ENCODE assay signal across 15 cellular contexts in genomic region chr1:227757781-227758180, GRCh38. TPM values are rescaled to one million over a fixed set of nuclear protein-coding genes. Genes with fewer than 3 reads are reported as not detected.
"Had no signal": no experiment of that assay in that cellular context is flagged by ENCODE, and none has a peak within 500 bp of the region (broad histone marks: within the 10 kb centered on the region; RNA-seq: fewer than 3 reads in every experiment).

No MANE protein-coding gene starts in this region.

- H3K4me3 Mint-ChIP-seq: activated CD8-positive, alpha-beta T cell treated with anti-CD3 and anti-CD28 coated beads for 36 hours; activated naive CD8-positive, alpha-beta T cell treated with anti-CD3 and anti-CD28 coated beads, Interleukin-2, amount 10 ng/mL, durations not matched to agents 7 days and 5 days; type B pancreatic cell had no signal

- H3K27ac ChIP-seq: coronary artery, SJSA1 had no signal

- ATAC-seq: activated CD8-positive, alpha-beta T cell treated with anti-CD3 and anti-CD28 coated beads for 36 hours had no signal

- DNase-seq: activated CD4-positive, alpha-beta T cell treated with anti-CD3 and anti-CD28 coated beads for 1 hour; activated CD8-positive, alpha-beta memory T cell treated with anti-CD3 and anti-CD28 coated beads, Interleukin-2, amount 50 U/mL, for 4 hours; activated naive CD8-positive, alpha-beta T cell treated with anti-CD3 and anti-CD28 coated beads, Interleukin-2, amount 10 ng/mL, durations not matched to agents 7 days and 5 days; aorta; effector CD8-positive, alpha-beta T cell; T-helper 9 cell had no signal

- H3K9me3 ChIP-seq: SJSA1 had no signal

- H3K27ac Mint-ChIP-seq: activated CD8-positive, alpha-beta T cell treated with anti-CD3 and anti-CD28 coated beads for 36 hours; activated naive CD8-positive, alpha-beta T cell treated with anti-CD3 and anti-CD28 coated beads, Interleukin-2, amount 10 ng/mL, durations not matched to agents 7 days and 5 days; activated T-cell treated with anti-CD3 and anti-CD28 coated beads, Interleukin-2, amount 50 U/mL, for 72 hours; type B pancreatic cell had no signal

- H3K27me3 Mint-ChIP-seq: activated CD8-positive, alpha-beta T cell treated with anti-CD3 and anti-CD28 coated beads for 36 hours; activated naive CD8-positive, alpha-beta T cell treated with anti-CD3 and anti-CD28 coated beads, Interleukin-2, amount 10 ng/mL, durations not matched to agents 7 days and 5 days; type B pancreatic cell had no signal

- H3K4me3 ChIP-seq: coronary artery, SJSA1 had no signal

- H3K27me3 ChIP-seq: SJSA1 had no signal

- H3K9me3 Mint-ChIP-seq: activated CD8-positive, alpha-beta T cell treated with anti-CD3 and anti-CD28 coated beads for 36 hours; activated naive CD8-positive, alpha-beta T cell treated with anti-CD3 and anti-CD28 coated beads, Interleukin-2, amount 10 ng/mL, durations not matched to agents 7 days and 5 days; type B pancreatic cell had no signal

RNA-seq across cellular contexts. Expression of gene PRSS38, which starts 57.7 kb away (rescaled TPM):
- total RNA-seq: activated CD8-positive, alpha-beta T cell treated with anti-CD3 and anti-CD28 coated beads for 36 hours; activated naive CD8-positive, alpha-beta T cell treated with anti-CD3 and anti-CD28 coated beads, Interleukin-2, amount 10 ng/mL, durations not matched to agents 7 days and 5 days; activated T-cell treated with anti-CD3 and anti-CD28 coated beads, Interleukin-2, amount 50 U/mL, for 72 hours; aorta; lung microvascular endothelial cell; osteocyte; SJSA1; subcutaneous adipose tissue had no signal
- polyA plus RNA-seq: aorta, neural cell had no signal
